In the genomic region with DNA sequence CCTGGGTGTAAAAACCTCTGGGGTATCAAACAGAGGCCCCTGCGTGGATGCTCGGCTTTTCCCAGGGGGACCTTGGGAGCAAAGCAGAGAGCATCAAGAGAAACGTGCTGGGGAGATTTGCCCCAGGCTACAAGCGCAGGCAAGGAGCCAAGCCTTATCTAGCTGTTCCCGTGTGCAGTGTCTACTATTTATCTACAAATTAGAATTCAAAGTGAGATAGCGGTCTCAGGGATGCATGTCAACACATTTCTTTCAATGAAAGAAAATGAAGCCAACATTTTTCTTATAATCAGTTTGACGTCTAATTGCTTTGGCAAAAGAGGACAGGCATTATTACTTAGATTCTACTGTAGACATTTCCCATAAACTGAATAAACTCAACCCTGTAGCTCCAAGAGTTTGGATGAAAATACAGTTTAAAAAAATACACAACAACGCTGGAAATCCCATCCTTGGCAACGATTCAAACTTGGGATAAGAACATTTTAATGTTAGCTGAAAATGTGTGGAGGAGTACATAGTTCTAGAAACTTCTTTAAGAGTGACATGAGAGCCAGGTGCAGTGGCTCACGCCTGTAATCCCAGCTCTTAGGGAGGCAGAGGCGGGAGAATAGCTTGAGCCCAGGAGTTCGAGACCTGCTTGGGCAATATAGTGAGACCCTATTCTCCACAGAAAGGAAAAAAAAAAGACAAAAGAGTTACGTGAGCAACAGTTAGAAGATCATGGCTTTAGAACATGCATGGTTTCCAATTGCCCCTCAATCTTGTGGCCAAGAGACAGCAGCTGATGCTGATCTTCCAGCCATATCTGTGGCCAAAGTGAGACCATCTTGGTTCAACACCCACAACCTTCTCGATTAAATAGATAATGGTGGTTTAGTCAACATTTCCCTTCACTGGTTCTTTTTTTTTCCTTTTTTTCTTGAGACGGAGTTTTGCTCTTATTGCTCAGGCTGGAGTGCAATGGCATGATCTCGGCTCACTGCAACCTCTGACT, we compare ENCODE assay signal across 17 cellular contexts. TPM values are rescaled to one million over a fixed set of nuclear protein-coding genes. Genes with fewer than 3 reads are reported as not detected.
DNase-seq lines count a peak whose midpoint lies in the region; ATAC-seq and TF ChIP-seq lines count a peak whose summit lies in the region.
"Had no signal": no experiment of that assay in that cellular context is flagged by ENCODE, and none has a peak within 500 bp of the region (broad histone marks: within the 10 kb centered on the region; RNA-seq: fewer than 3 reads in every experiment).

No MANE protein-coding gene starts in this region.

- WGBS in H9 (ENCODE audit: extremely low coverage, insufficient read length, low lambda C conversion rate): no CpG with 5 or more reads among the region's 16 CpGs

- intact Hi-C loops in natural killer cell (cut with micrococcal nuclease): no loop called here

- no peak overlapping the region for H2BK15ac ChIP-seq in H9 (ENCODE audit: low read depth, low read length)

- H3K27me3 ChIP-seq in MG63 (no peaks in the 10 kb centered on the region), H9 (ENCODE audit: insufficient read depth, low read length) (no peaks in the 10 kb centered on the region)

- H3K56ac ChIP-seq in H9 (ENCODE audit: insufficient read length, low read depth, low read length): no peak overlapping the region

- no peak overlapping the region for H2BK120ac ChIP-seq in H9 (ENCODE audit: low read depth, low read length, poor library complexity, severe bottlenecking)

- H3K4me1 Mint-ChIP-seq in natural killer cell (peaks cover 35 to 41% of the 10 kb centered on the region in 2 donors), H9 (no peaks in the 10 kb centered on the region)
- H3K4me1 Mint-ChIP-seq in natural killer cell treated with Interleukin-12 subunit alpha and Interleukin-12 subunit beta and Interleukin-15 and Interleukin-18, amount 100 ng/mL, for 72 hours (ENCODE audit: low read depth in 2 of 2): peaks cover 24 to 26% of the 10 kb centered on the region in 2 donors

- H3K4me1 ChIP-seq in H9 (ENCODE audit: insufficient read depth, low read length): no peaks in the 10 kb centered on the region

- no peak overlapping the region for H2BK5ac ChIP-seq in H9 (ENCODE audit: insufficient read length, low read length)

- H4K20me1 ChIP-seq in H9 (ENCODE audit: control insufficient read depth, insufficient read depth, insufficient read length): no peaks in the 10 kb centered on the region

- ATAC-seq in natural killer cell (peak; percentile 59 to 83 (median 66)), GM21576 (IDR thresholded peaks at IDR 0.05; ENCODE audit: unreplicated experiment) (no peak), GM18511 (IDR thresholded peaks at IDR 0.05; ENCODE audit: unreplicated experiment) (no peak)
- no peak for ATAC-seq in natural killer cell treated with Interleukin-12 subunit alpha and Interleukin-12 subunit beta and Interleukin-15 and Interleukin-18, amount 100 ng/mL, for 72 hours
- ATAC-seq: activated CD4-positive, alpha-beta T cell treated with anti-CD3 and anti-CD28 coated beads for 36 hours had no signal

- no peak overlapping the region for H3K4ac ChIP-seq in H9 (ENCODE audit: low read depth, low read length)

- peaks cover 47 to 68% of the 10 kb centered on the region in 2 donors for H3K27me3 Mint-ChIP-seq in natural killer cell (ENCODE audit: low read depth in 2 of 2)
- peaks cover 38 to 45% of the 10 kb centered on the region in 2 donors for H3K27me3 Mint-ChIP-seq in natural killer cell treated with Interleukin-12 subunit alpha and Interleukin-12 subunit beta and Interleukin-15 and Interleukin-18, amount 100 ng/mL, for 72 hours
- H3K27me3 Mint-ChIP-seq in H9 (ENCODE audit: low read depth): peaks cover 4% of the 10 kb centered on the region
- H3K27me3 Mint-ChIP-seq: activated CD4-positive, alpha-beta T cell treated with anti-CD3 and anti-CD28 coated beads for 36 hours; activated naive CD4-positive, alpha-beta T cell treated with anti-CD3 and anti-CD28 coated beads, Interleukin-2, amount 50 U/mL, for 24 hours had no signal

- H3K36me3 Mint-ChIP-seq in natural killer cell: no peaks in the 10 kb centered on the region
- H3K36me3 Mint-ChIP-seq in natural killer cell treated with Interleukin-12 subunit alpha and Interleukin-12 subunit beta and Interleukin-15 and Interleukin-18, amount 100 ng/mL, for 72 hours: no peaks in the 10 kb centered on the region
- H3K36me3 Mint-ChIP-seq in H9 (ENCODE audit: insufficient read depth in 1 of 3, low read depth in 3 of 3): no peaks in the 10 kb centered on the region
- H3K36me3 Mint-ChIP-seq: activated naive CD4-positive, alpha-beta T cell treated with anti-CD3 and anti-CD28 coated beads, Interleukin-2, amount 50 U/mL, for 24 hours; naive B cell had no signal

- H3K4me3 Mint-ChIP-seq in natural killer cell (no peak overlapping the region), H9 (no peak overlapping the region)
- H3K4me3 Mint-ChIP-seq in natural killer cell treated with Interleukin-12 subunit alpha and Interleukin-12 subunit beta and Interleukin-15 and Interleukin-18, amount 100 ng/mL, for 72 hours: no peak overlapping the region
- H3K4me3 Mint-ChIP-seq: activated CD4-positive, alpha-beta T cell treated with anti-CD3 and anti-CD28 coated beads for 36 hours; activated naive CD4-positive, alpha-beta T cell treated with anti-CD3 and anti-CD28 coated beads, Interleukin-2, amount 50 U/mL, for 24 hours; naive B cell; T-helper 1 cell treated with Interleukin-12 subunit alpha and Interleukin-12 subunit beta and Interleukin-4 antibody, amounts not matched to agents 30 μg/mL and 1 μg/mL, for 36 hours had no signal

- H3T11ph ChIP-seq in H9 (ENCODE audit: low read length): no peak overlapping the region

- H3K9me3 Mint-ChIP-seq in natural killer cell (no peaks in the 10 kb centered on the region), H9 (no peaks in the 10 kb centered on the region; a peak in 1 of 5 replicates)
- H3K9me3 Mint-ChIP-seq in natural killer cell treated with Interleukin-12 subunit alpha and Interleukin-12 subunit beta and Interleukin-15 and Interleukin-18, amount 100 ng/mL, for 72 hours: no peaks in the 10 kb centered on the region
- H3K9me3 Mint-ChIP-seq: activated naive CD4-positive, alpha-beta T cell treated with anti-CD3 and anti-CD28 coated beads, Interleukin-2, amount 50 U/mL, for 24 hours; naive B cell; T-helper 1 cell treated with Interleukin-12 subunit alpha and Interleukin-12 subunit beta and Interleukin-4 antibody, amounts not matched to agents 30 μg/mL and 1 μg/mL, for 36 hours had no signal

- H3K4me3 ChIP-seq in fibroblast of the aortic adventitia (ENCODE audit: low read depth, low read length) (no peak overlapping the region), MG63 (no peak overlapping the region)

- TF ChIP-seq CTCF in natural killer cell (IDR thresholded peaks at IDR 0.05) (no peak), fibroblast of the aortic adventitia (IDR thresholded peaks at IDR 0.05; ENCODE audit: insufficient read depth, low read length) (no peak), H9 (conservative IDR thresholded peaks at IDR 0.05) (no peak)

- H3K27ac Mint-ChIP-seq in natural killer cell (no peak overlapping the region), H9 (no peak overlapping the region)
- peak overlapping the region in 1 of 2 donors; percentile 35 for H3K27ac Mint-ChIP-seq in natural killer cell treated with Interleukin-12 subunit alpha and Interleukin-12 subunit beta and Interleukin-15 and Interleukin-18, amount 100 ng/mL, for 72 hours
- H3K27ac Mint-ChIP-seq: activated CD4-positive, alpha-beta T cell treated with anti-CD3 and anti-CD28 coated beads for 36 hours; activated naive CD4-positive, alpha-beta T cell treated with anti-CD3 and anti-CD28 coated beads, Interleukin-2, amount 50 U/mL, for 24 hours; T-helper 1 cell treated with Interleukin-12 subunit alpha and Interleukin-12 subunit beta and Interleukin-4 antibody, amounts not matched to agents 30 μg/mL and 1 μg/mL, for 36 hours had no signal

- no peak overlapping the region for H3K4me2 ChIP-seq in H9 (ENCODE audit: insufficient read depth, insufficient read length, low read length)

- no peaks in the 10 kb centered on the region for H3K79me2 ChIP-seq in H9 (ENCODE audit: insufficient read depth, low read length)

- no peak overlapping the region for H4K91ac ChIP-seq in H9 (ENCODE audit: insufficient read length, low read depth, low read length)

- no peak overlapping the region for H2AK5ac ChIP-seq in H9 (ENCODE audit: insufficient read length, low read length)

- no peak overlapping the region for H2BK20ac ChIP-seq in H9 (ENCODE audit: low read depth, low read length, poor library complexity, severe bottlenecking)

- H2AFZ ChIP-seq in H9 (ENCODE audit: low read length): no peak overlapping the region

- no peak overlapping the region for H4K5ac ChIP-seq in H9 (ENCODE audit: insufficient read length, low read depth, low read length)

- H3K14ac ChIP-seq in H9 (ENCODE audit: insufficient read depth, low read length): no peak overlapping the region

- H4K8ac ChIP-seq in H9 (replicated peaks; ENCODE audit: insufficient read length, low read depth, low read length): no peak overlapping the region

- DNase-seq in natural killer cell (no peak), NCI-H69 (lab: John Stamatoyannopoulos, UW) (peak; percentile 56), fibroblast of the aortic adventitia (ENCODE audit: low read depth) (peak; percentile 53), MG63 (no peak), H9 (no peak)
- DNase-seq in natural killer cell treated with Interleukin-12 subunit alpha and Interleukin-12 subunit beta and Interleukin-15 and Interleukin-18, amount 100 ng/mL, for 72 hours (ENCODE audit: low spot score): no peak
- DNase-seq: activated CD4-positive, alpha-beta T cell treated with anti-CD3 and anti-CD28 coated beads for 36 hours; central memory CD4-positive, alpha-beta T cell; effector memory CD4-positive, alpha-beta T cell; naive B cell; NCI-H187; NCI-H748 treated with DMSO at 0.1 percent for 48 hours had no signal

- H3K18ac ChIP-seq in H9 (ENCODE audit: insufficient read length, low read depth, low read length): no peak overlapping the region

- H3K23me2 ChIP-seq in H9 (ENCODE audit: insufficient read length, low read depth, low read length, poor library complexity, severe bottlenecking): no peaks in the 10 kb centered on the region

- H3K79me1 ChIP-seq in H9 (ENCODE audit: insufficient read depth, low read depth, low read length, poor library complexity, severe bottlenecking): no peaks in the 10 kb centered on the region

- H3K23ac ChIP-seq in H9 (ENCODE audit: insufficient read length, low read depth, low read length): no peak overlapping the region

- no peaks in the 10 kb centered on the region for H3K9me3 ChIP-seq in MG63
- no peaks in the 10 kb centered on the region for H3K9me3 ChIP-seq in H9 (ENCODE audit: control insufficient read depth, low read depth, low read length)

- H3K27ac ChIP-seq in H9 (ENCODE audit: insufficient read length, low read depth, low read length): no peak overlapping the region
- H3K27ac ChIP-seq: RWPE1 had no signal

- H3K36me3 ChIP-seq in MG63: no peaks in the 10 kb centered on the region

- no peak overlapping the region for H3K9ac ChIP-seq in H9 (ENCODE audit: extremely low read depth, insufficient read length, low read length)

- no peak overlapping the region for H2BK12ac ChIP-seq in H9 (ENCODE audit: insufficient read length, low read depth, low read length)

RNA-seq across cellular contexts. Expression of a gene that starts 7.2 kb away (rescaled TPM):
- 1 to 10 TPM; 1.2 to 2.1 (median 1.9) TPM for total RNA-seq in natural killer cell
- total RNA-seq in natural killer cell treated with Interleukin-12 subunit alpha and Interleukin-12 subunit beta and Interleukin-15 and Interleukin-18, amount 100 ng/mL, for 72 hours: 1 to 10 TPM; 1.1 to 1.9 TPM
- total RNA-seq in fibroblast of the aortic adventitia (ENCODE audit: low replicate concordance): not detected in 2 replicates
- 1.3 TPM in 1 of 2 replicates, not detected in the other for total RNA-seq in MG63 (2014; rRNA removed; shearing (Covaris generic); ENCODE audit: low replicate concordance)
- total RNA-seq in H9 (2021): not detected in 2 replicates

RNA-seq across cellular contexts. Expression of a gene that starts 57.7 kb away (rescaled TPM):
- under 1 TPM; 0.28 to 0.93 (median 0.43) TPM for total RNA-seq in natural killer cell
- total RNA-seq in natural killer cell treated with Interleukin-12 subunit alpha and Interleukin-12 subunit beta and Interleukin-15 and Interleukin-18, amount 100 ng/mL, for 72 hours: not detected
- 0.16 and 0.27 TPM in 2 replicates for total RNA-seq in fibroblast of the aortic adventitia (ENCODE audit: low replicate concordance)
- 0.22 and 4.2 TPM in 2 replicates for total RNA-seq in MG63 (2014; rRNA removed; shearing (Covaris generic); ENCODE audit: low replicate concordance)
- 0.33 and 0.77 TPM in 2 replicates for total RNA-seq in H9 (2021)

Comparison
In these comparisons a context has a peak if more than half of its experiments do, and no peak if none do; other contexts are left out.
1. ATAC-seq: peak in natural killer cell (3 of 3); none in natural killer cell treated with Interleukin-12 subunit alpha and Interleukin-12 subunit beta and Interleukin-15 and Interleukin-18, amount 100 ng/mL, for 72 hours (0 of 2), GM21576 (single experiment) and GM18511 (single experiment).
2. DNase-seq: peak in NCI-H69 (single experiment) and fibroblast of the aortic adventitia (single experiment); none in natural killer cell (single experiment), natural killer cell treated with Interleukin-12 subunit alpha and Interleukin-12 subunit beta and Interleukin-15 and Interleukin-18, amount 100 ng/mL, for 72 hours (single experiment), MG63 (single experiment) and H9 (single experiment).